ENCODE assay signal across 23 cellular contexts in the genomic region with DNA sequence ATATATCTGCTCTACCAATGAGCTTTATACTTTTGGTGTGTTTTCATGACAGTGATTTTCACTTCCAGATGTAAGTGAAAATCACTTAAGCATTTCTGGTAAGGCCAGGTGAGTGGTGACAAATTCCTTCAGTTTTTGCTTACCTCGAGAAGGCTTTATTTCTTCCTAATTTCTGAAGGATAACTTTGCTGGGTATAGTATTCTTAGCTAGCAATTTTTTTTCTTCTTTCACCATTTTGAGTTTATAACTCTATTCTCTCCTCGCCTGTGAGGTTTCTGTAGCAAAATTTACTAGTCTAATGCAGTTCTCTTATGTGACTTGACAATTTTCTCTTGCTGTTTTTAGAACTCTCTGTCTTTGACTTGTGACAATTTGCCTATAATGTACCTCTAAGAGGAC.
"Had no signal": no experiment of that assay in that cellular context is flagged by ENCODE, and none has a peak within 500 bp of the region (broad histone marks: within the 10 kb centered on the region; RNA-seq: fewer than 3 reads in every experiment).

No MANE protein-coding gene starts in this region.

- H3K9me3 ChIP-seq: testis, thyroid gland, vagina had no signal

- H3K4me1 ChIP-seq: stomach, suprapubic skin, testis, thyroid gland, tibial nerve, transverse colon, upper lobe of left lung, upper lobe of right lung, uterus, vagina had no signal

- H3K27ac ChIP-seq: stomach, suprapubic skin, testis, thoracic aorta, thyroid gland, tibial nerve, transverse colon, upper lobe of left lung, upper lobe of right lung, uterus, vagina had no signal

- H3K4me3 ChIP-seq: stomach, suprapubic skin, testis, thoracic aorta, thyroid gland, tibial nerve, transverse colon, upper lobe of left lung, upper lobe of right lung, uterus, vagina had no signal

- H3K36me3 ChIP-seq: stomach, suprapubic skin, thoracic aorta, thyroid gland, tibial nerve, transverse colon, upper lobe of left lung, upper lobe of right lung, uterus, vagina had no signal

- DNase-seq: stimulated activated CD4-positive, alpha-beta T cell treated with anti-CD3 and anti-CD28 coated beads, Interleukin-2, amount 100 ng/mL, for 48 hours; stimulated activated CD4-positive, alpha-beta T cell treated with anti-CD3 and anti-CD28 coated beads, Interleukin-4, amount 100 ng/mL, for 1 hour; stimulated activated CD4-positive, alpha-beta T cell treated with anti-CD3 and anti-CD28 coated beads, Interleukin-4, amount 100 ng/mL, for 24 hours; stimulated activated CD4-positive, alpha-beta T cell treated with anti-CD3 and anti-CD28 coated beads, Interleukin-4, amount 100 ng/mL, for 4 hours; stimulated activated CD8-positive, alpha-beta memory T cell treated with anti-CD3 and anti-CD28 coated beads, Interleukin-4, amount 100 ng/mL, for 48 hours; stimulated activated naive B cell treated with anti-CD40 and anti-IgM and Interleukin-4, amounts not matched to agents 10 μg/mL and 1 μg/mL and 100 μg/mL, for 72 hours; stimulated activated naive CD4-positive, alpha-beta T cell; stimulated activated naive CD4-positive, alpha-beta T cell treated with Interleukin-2 at 50 U/mL for 16 hours; stimulated activated naive CD8-positive, alpha-beta T cell treated with anti-CD3 and anti-CD28 coated beads, Interleukin-15, amount 100 ng/mL, for 72 hours; stimulated activated naive CD8-positive, alpha-beta T cell treated with anti-CD3 and anti-CD28 coated beads, Interleukin-15, Interleukin-2, amounts not matched to agents 100 U/mL and 50 U/mL, for 24 hours; stomach; substantia nigra; testis; thyroid gland; transverse colon; trophoblast cell; upper lobe of left lung; upper lobe of right lung; uterus had no signal

- H3K27me3 ChIP-seq: stomach, suprapubic skin, testis, thyroid gland, tibial nerve, transverse colon, upper lobe of left lung, upper lobe of right lung, uterus, vagina had no signal
